1 cellular context compared by ENCODE assay signal in the genomic region with DNA sequence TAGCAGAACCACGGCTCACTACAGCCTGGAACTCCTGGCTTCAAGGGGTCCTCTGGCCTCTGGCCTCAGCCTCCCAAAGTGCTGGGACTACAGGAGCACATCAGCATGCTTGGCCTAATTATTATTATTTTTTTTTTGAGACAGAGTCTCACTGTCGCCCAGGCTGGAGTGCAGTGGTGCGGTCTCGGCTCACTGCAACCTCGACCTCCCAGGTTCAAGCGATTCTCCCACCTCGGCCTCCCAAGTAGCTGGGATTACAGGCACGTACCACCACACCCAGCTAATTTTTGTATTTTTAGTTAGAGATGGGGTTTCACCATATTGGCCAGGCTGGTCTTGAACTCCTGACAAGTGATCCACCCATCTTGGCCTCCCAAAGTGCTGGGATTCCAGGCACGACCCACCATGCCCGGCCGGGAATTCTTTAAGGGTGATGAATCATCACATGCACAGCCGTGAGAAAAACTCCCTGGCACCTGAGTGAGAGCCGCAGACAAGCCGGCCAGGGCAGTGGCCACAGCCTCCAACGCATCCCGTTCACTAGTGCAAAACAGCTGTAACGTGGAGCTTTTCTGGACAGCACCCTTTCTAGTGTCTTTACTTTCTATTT.
TF ChIP-seq lines count a peak whose summit lies in the region.

No MANE protein-coding gene starts in this region.

TF ChIP-seq in IMR-90, 13 proteins besides CTCF, POLR2A, EP300 and RAD21:
- TF ChIP-seq BHLHE40 (IDR thresholded peaks at IDR 0.05; ENCODE audit: low read depth, low read length) (peak; percentile 59), USF2 (IDR thresholded peaks at IDR 0.05; ENCODE audit: low read depth, low read length) (peak; percentile 26; the same call in 1 of the 2 replicates)
TF ChIP-seq in IMR-90: peak in this region for 2; not testable (repeated sequence) for 11.
